23 cellular contexts compared by ENCODE assay signal in the genomic region with DNA sequence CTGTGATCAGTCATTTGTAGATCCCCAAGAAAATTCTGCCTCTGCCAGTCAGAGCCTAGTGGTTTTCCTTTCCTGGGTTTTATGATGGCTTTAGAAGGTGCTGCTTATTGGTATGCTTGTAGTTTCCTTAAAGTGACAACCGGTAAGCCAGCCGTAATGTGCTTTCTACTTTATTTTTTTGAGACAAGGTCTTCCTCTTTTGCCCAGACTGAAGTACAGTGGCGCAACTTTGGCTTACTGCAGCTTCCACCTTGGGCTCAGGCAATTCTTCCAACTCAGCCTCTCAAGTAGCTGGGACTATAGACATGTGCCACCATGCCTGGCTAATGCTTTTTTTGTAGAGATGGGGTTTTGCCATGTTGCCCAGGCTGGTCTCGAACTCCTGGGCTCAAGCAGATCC. TPM values are rescaled to one million over a fixed set of nuclear protein-coding genes. Genes with fewer than 3 reads are reported as not detected.
DNase-seq lines count a peak whose midpoint lies in the region; ATAC-seq and TF ChIP-seq lines count a peak whose summit lies in the region.
"Had no signal": no experiment of that assay in that cellular context is flagged by ENCODE, and none has a peak within 500 bp of the region (broad histone marks: within the 10 kb centered on the region; RNA-seq: fewer than 3 reads in every experiment).

No MANE protein-coding gene starts in this region.

- H3K27me3 Mint-ChIP-seq in nephron (ENCODE audit: low read depth) = no peaks in the 10 kb centered on the region
- H3K27me3 Mint-ChIP-seq in CD4-positive, alpha-beta T cell = no peaks in the 10 kb centered on the region
- H3K27me3 Mint-ChIP-seq: activated CD4-positive, alpha-beta memory T cell treated with anti-CD3 and anti-CD28 coated beads for 36 hours; activated naive CD8-positive, alpha-beta T cell treated with anti-CD3 and anti-CD28 coated beads, Interleukin-2, amount 50 U/mL, for 24 hours; naive thymus-derived CD4-positive, alpha-beta T cell had no signal

- no peaks in the 10 kb centered on the region for H3K4me1 Mint-ChIP-seq in nephron
- H3K4me1 Mint-ChIP-seq in CD4-positive, alpha-beta T cell (ENCODE audit: low read depth) = no peaks in the 10 kb centered on the region
- H3K4me1 Mint-ChIP-seq: activated naive CD8-positive, alpha-beta T cell treated with anti-CD3 and anti-CD28 coated beads, Interleukin-2, amount 50 U/mL, for 24 hours; naive thymus-derived CD4-positive, alpha-beta T cell had no signal

- H3K27ac ChIP-seq in VCaP = peak overlapping the region; percentile 92
- H3K27ac ChIP-seq in CD4-positive, alpha-beta T cell (ENCODE audit: low read depth, low read length) = no peak overlapping the region
- H3K27ac ChIP-seq: C4-2B, esophagus muscularis mucosa, SJSA1, WERI-Rb-1 had no signal

- H3K27me3 ChIP-seq in CD4-positive, alpha-beta T cell (ENCODE audit: control insufficient read depth, insufficient read depth, low read length) = no peaks in the 10 kb centered on the region
- H3K27me3 ChIP-seq: esophagus muscularis mucosa, SJSA1 had no signal

- POLR2A ChIA-PET in CD4-positive, alpha-beta T cell (lab: Charles Lee) = no interaction called here

- no peaks in the 10 kb centered on the region for H3K9me3 ChIP-seq in CD4-positive, alpha-beta T cell (ENCODE audit: control insufficient read depth, low read length)
- H3K9me3 ChIP-seq: esophagus muscularis mucosa, SJSA1 had no signal

- no peaks in the 10 kb centered on the region for H3K9me3 Mint-ChIP-seq in nephron
- H3K9me3 Mint-ChIP-seq in CD4-positive, alpha-beta T cell = no peaks in the 10 kb centered on the region
- H3K9me3 Mint-ChIP-seq: activated CD4-positive, alpha-beta memory T cell treated with anti-CD3 and anti-CD28 coated beads for 36 hours; activated naive CD8-positive, alpha-beta T cell treated with anti-CD3 and anti-CD28 coated beads, Interleukin-2, amount 50 U/mL, for 24 hours; naive thymus-derived CD4-positive, alpha-beta T cell had no signal

- CTCF ChIA-PET in CD4-positive, alpha-beta T cell (lab: Charles Lee) = no interaction called here

- peak; percentile 23 for DNase-seq in CD1c-positive myeloid dendritic cell (ENCODE audit: extremely low spot score)
- peak; percentile 76 for DNase-seq in MV-4-11 (lab: John Stamatoyannopoulos, UW)
- DNase-seq in CD4-positive, alpha-beta T cell = no peak
- DNase-seq in activated CD4-positive, alpha-beta T cell treated with anti-CD3 and anti-CD28 coated beads for 4 hours = no peak
- no peak for DNase-seq in stimulated activated naive CD8-positive, alpha-beta T cell treated with anti-CD3 and anti-CD28 coated beads, Interleukin-15, Interleukin-2, amounts not matched to agents 100 U/mL and 50 U/mL, for 24 hours
- DNase-seq: activated CD4-positive, alpha-beta memory T cell treated with anti-CD3 and anti-CD28 coated beads for 36 hours; activated effector memory CD4-positive, alpha-beta T cell treated with anti-CD3 and anti-CD28 coated beads, Interleukin-2, amount 50 U/mL, for 16 hours; activated naive CD8-positive, alpha-beta T cell treated with anti-CD3 and anti-CD28 coated beads, Interleukin-2, amount 50 U/mL, for 24 hours; DMS 273 treated with DMSO at 0.1 percent for 48 hours; effector memory CD4-positive, alpha-beta T cell; kidney; mesendoderm; naive thymus-derived CD4-positive, alpha-beta T cell; NCI-H1694 treated with DMSO at 0.1 percent for 48 hours; NCI-H69; T-helper 2 cell; WERI-Rb-1 had no signal

- intact Hi-C loops in CD4-positive, alpha-beta T cell (cut with DNase I, micrococcal nuclease) = no loop called here

- peaks cover 20% of the 10 kb centered on the region for H3K36me3 Mint-ChIP-seq in nephron (ENCODE audit: low read depth)
- H3K36me3 Mint-ChIP-seq in CD4-positive, alpha-beta T cell (ENCODE audit: low read depth) = peaks cover 45% of the 10 kb centered on the region

- no peak for TF ChIP-seq CTCF in VCaP (conservative IDR thresholded peaks at IDR 0.05)
- TF ChIP-seq CTCF in nephron (IDR thresholded peaks at IDR 0.05; ENCODE audit: unreplicated experiment in 3 of 3) = no peak
- TF ChIP-seq CTCF in CD4-positive, alpha-beta T cell (IDR thresholded peaks at IDR 0.05) = no peak

- ATAC-seq in CD4-positive, alpha-beta T cell (ENCODE audit: poor library complexity) = no peak
- no peak for ATAC-seq in HG02981 (IDR thresholded peaks at IDR 0.05; ENCODE audit: unreplicated experiment)
- ATAC-seq in stimulated activated naive CD8-positive, alpha-beta T cell treated with anti-CD3 and anti-CD28 coated beads, Interleukin-15, Interleukin-2, amounts not matched to agents 100 U/mL and 50 U/mL, for 24 hours = no peak
- ATAC-seq: activated naive CD8-positive, alpha-beta T cell treated with anti-CD3 and anti-CD28 coated beads, Interleukin-2, amount 50 U/mL, for 24 hours; naive thymus-derived CD4-positive, alpha-beta T cell had no signal

- peak overlapping the region; percentile 66 to 96 (median 90) for H3K27ac Mint-ChIP-seq in nephron
- H3K27ac Mint-ChIP-seq in CD4-positive, alpha-beta T cell = no peak overlapping the region
- H3K27ac Mint-ChIP-seq: activated CD4-positive, alpha-beta memory T cell treated with anti-CD3 and anti-CD28 coated beads for 36 hours; activated naive CD8-positive, alpha-beta T cell treated with anti-CD3 and anti-CD28 coated beads, Interleukin-2, amount 50 U/mL, for 24 hours; naive thymus-derived CD4-positive, alpha-beta T cell had no signal

- H3K4me3 Mint-ChIP-seq in nephron = no peak overlapping the region
- H3K4me3 Mint-ChIP-seq in CD4-positive, alpha-beta T cell = no peak overlapping the region
- H3K4me3 Mint-ChIP-seq: activated CD4-positive, alpha-beta memory T cell treated with anti-CD3 and anti-CD28 coated beads for 36 hours; activated naive CD8-positive, alpha-beta T cell treated with anti-CD3 and anti-CD28 coated beads, Interleukin-2, amount 50 U/mL, for 24 hours; naive thymus-derived CD4-positive, alpha-beta T cell had no signal

RNA-seq across cellular contexts. Expression of a gene that starts 23.5 kb away (rescaled TPM):
- 1 to 10 TPM; 1.4 to 1.7 TPM for total RNA-seq in CD4-positive, alpha-beta T cell

RNA-seq across cellular contexts. Expression of a gene that starts 23.6 kb away (rescaled TPM):
- total RNA-seq in CD4-positive, alpha-beta T cell = 1 to 10 TPM; 8.1 TPM

RNA-seq across cellular contexts. Expression of a gene that starts 32.0 kb away (rescaled TPM):
- 1 to 10 TPM; 6.7 to 7.6 TPM for total RNA-seq in CD4-positive, alpha-beta T cell

Comparison
In these comparisons a context has a peak if more than half of its experiments do, and no peak if none do; other contexts are left out.
1. DNase-seq: peak in CD1c-positive myeloid dendritic cell (single experiment) and MV-4-11 (single experiment); none in CD4-positive, alpha-beta T cell (0 of 10), activated CD4-positive, alpha-beta T cell treated with anti-CD3 and anti-CD28 coated beads for 4 hours (0 of 2) and stimulated activated naive CD8-positive, alpha-beta T cell treated with anti-CD3 and anti-CD28 coated beads, Interleukin-15, Interleukin-2, amounts not matched to agents 100 U/mL and 50 U/mL, for 24 hours (single experiment).